In genomic region chr19:55504981-55505380, GRCh38 we compare ENCODE assay signal across 34 cellular contexts. TPM values are rescaled to one million over a fixed set of nuclear protein-coding genes. Genes with fewer than 3 reads are reported as not detected.
DNase-seq lines count a peak whose midpoint lies in the region; ATAC-seq and TF ChIP-seq lines count a peak whose summit lies in the region.
"Had no signal": no experiment of that assay in that cellular context is flagged by ENCODE, and none has a peak within 500 bp of the region (broad histone marks: within the 10 kb centered on the region; RNA-seq: fewer than 3 reads in every experiment).

No MANE protein-coding gene starts in this region.

- H3K4me2 ChIP-seq in DND-41 (ENCODE audit: insufficient read depth, low read length) (no peak overlapping the region), osteoblast (ENCODE audit: insufficient read depth, low read length) (no peak overlapping the region)

- H3K79me2 ChIP-seq in DND-41 (ENCODE audit: insufficient read depth, low read length) = no peaks in the 10 kb centered on the region; the same call in 1 of the 2 replicates
- peaks cover 2% of the 10 kb centered on the region for H3K79me2 ChIP-seq in osteoblast (ENCODE audit: insufficient read depth, low read length)

- H4K20me1 ChIP-seq in DND-41 (ENCODE audit: insufficient read depth, low read length) (no peaks in the 10 kb centered on the region), osteoblast (ENCODE audit: insufficient read depth, low read length) (peaks cover 7% of the 10 kb centered on the region)
- H4K20me1 ChIP-seq: BLaER1; BLaER1 treated with 17β-estradiol and CSF1 and Interleukin-3, amounts not matched to agents 10 nM and 100 nM had no signal

- ATAC-seq in DND-41 (ENCODE audit: insufficient read depth, low read depth) (no peak), GM18511 (IDR thresholded peaks at IDR 0.05; ENCODE audit: unreplicated experiment) (no peak)
- ATAC-seq: CD8-positive, alpha-beta T cell had no signal

- H3K4me1 ChIP-seq in DND-41 (ENCODE audit: insufficient read depth, low read length) = peaks cover 27% of the 10 kb centered on the region
- peaks cover 38% of the 10 kb centered on the region for H3K4me1 ChIP-seq in SJCRH30
- no peaks in the 10 kb centered on the region for H3K4me1 ChIP-seq in osteoblast (ENCODE audit: insufficient read depth, low read length)
- H3K4me1 ChIP-seq: A549, BE2C had no signal

- no peak overlapping the region for H3K27ac ChIP-seq in DND-41 (ENCODE audit: low read length)
- H3K27ac ChIP-seq in SJCRH30 = peak overlapping the region; percentile 73
- H3K27ac ChIP-seq in osteoblast (ENCODE audit: low read depth, low read length) = no peak overlapping the region
- H3K27ac ChIP-seq: 22Rv1; A549; BLaER1; BLaER1 treated with 17β-estradiol and CSF1 and Interleukin-3, amounts not matched to agents 10 nM and 100 nM; C4-2B had no signal

- H3K27me3 ChIP-seq in DND-41 (ENCODE audit: insufficient read depth, low read length, poor library complexity) (no peaks in the 10 kb centered on the region), SJCRH30 (no peaks in the 10 kb centered on the region), osteoblast (ENCODE audit: insufficient read depth, low read length) (no peaks in the 10 kb centered on the region)
- H3K27me3 ChIP-seq: BE2C; BLaER1; BLaER1 treated with 17β-estradiol and CSF1 and Interleukin-3, amounts not matched to agents 10 nM and 100 nM had no signal

- H2AFZ ChIP-seq in DND-41 (ENCODE audit: low read depth, low read length) = no peak overlapping the region
- H2AFZ ChIP-seq in osteoblast (ENCODE audit: low read length) = no peak overlapping the region

- H3K36me3 ChIP-seq in DND-41 (ENCODE audit: insufficient read depth, low read length) = no peaks in the 10 kb centered on the region; the same call in 1 of the 2 replicates
- H3K36me3 ChIP-seq in SJCRH30 = no peaks in the 10 kb centered on the region
- peaks cover 28% of the 10 kb centered on the region for H3K36me3 ChIP-seq in osteoblast (ENCODE audit: insufficient read depth, low read length)
- H3K36me3 ChIP-seq: BE2C; BLaER1; BLaER1 treated with 17β-estradiol and CSF1 and Interleukin-3, amounts not matched to agents 10 nM and 100 nM had no signal

- no peak for TF ChIP-seq CTCF in DND-41 (IDR thresholded peaks at IDR 0.05; ENCODE audit: borderline replicate concordance, extremely low read depth, low read length, poor library complexity, severe bottlenecking)
- no peak for TF ChIP-seq CTCF in osteoblast (IDR thresholded peaks at IDR 0.05; ENCODE audit: extremely low read depth, low read depth, low read length)

- 0 out of 2 replicates have a peak overlapping the region, but pooled peaks have one; percentile 3 for H3K9ac ChIP-seq in DND-41 (ENCODE audit: low read depth, low read length)

- H3K9me3 ChIP-seq in DND-41 (ENCODE audit: insufficient read depth, low read length, severe bottlenecking) (peaks cover 3% of the 10 kb centered on the region), SJCRH30 (replicated peaks) (no peaks in the 10 kb centered on the region), osteoblast (ENCODE audit: low read depth, low read length) (no peaks in the 10 kb centered on the region)

- H3K4me3 ChIP-seq in DND-41 (ENCODE audit: low read depth in 1 of 2, low read length in 2 of 2) = no peak overlapping the region
- H3K4me3 ChIP-seq in SJCRH30 = no peak overlapping the region
- no peak overlapping the region for H3K4me3 ChIP-seq in osteoblast (ENCODE audit: insufficient read depth, low read length)
- H3K4me3 ChIP-seq: A549, BLaER1 had no signal

- DNase-seq in DND-41 (no peak), SJCRH30 (peak; percentile 62 to 87), osteoblast (ENCODE audit: insufficient read length, low spot score, missing footprints) (peak; percentile 5), midbrain (lab: John Stamatoyannopoulos, UW) (no peak)
- DNase-seq in stimulated activated CD4-positive, alpha-beta T cell treated with anti-CD3 and anti-CD28 coated beads, Interleukin-2, amount 100 ng/mL, for 48 hours = no peak
- DNase-seq: 8988T; ACHN; AML-193; BE2C; C1 segment of cervical spinal cord; Caco-2; Calu3; CD4-positive, alpha-beta memory T cell; CD4-positive, alpha-beta T cell; CD4-positive, CD25-positive, alpha-beta regulatory T cell; CD8-positive, alpha-beta memory T cell; CD8-positive, alpha-beta T cell; COR-L47; DMS 273 treated with DMSO at 0.1 percent for 48 hours; DMS153; DMS53; DMS79; DMS79 treated with DMSO at 0.1 percent for 48 hours; EL had no signal

RNA-seq across cellular contexts. Expression of gene SSC5D, which starts 16.7 kb away (rescaled TPM):
- total RNA-seq in SJCRH30 (2014; rRNA removed; shearing (Covaris generic)) = 3.1 and 3.8 TPM in 2 replicates
- 22.7 and 77.4 TPM in 2 replicates for total RNA-seq in osteoblast

RNA-seq across cellular contexts. Expression of gene NAT14, which starts 20.0 kb away (rescaled TPM):
- total RNA-seq in SJCRH30 (2014; rRNA removed; shearing (Covaris generic)) = 22.1 and 25.9 TPM in 2 replicates
- 8.3 and 11.2 TPM in 2 replicates for total RNA-seq in osteoblast

RNA-seq across cellular contexts. Expression of gene ZNF628, which starts 28.6 kb away (rescaled TPM):
- total RNA-seq in SJCRH30 (2014; rRNA removed; shearing (Covaris generic)) = 2.9 and 3.6 TPM in 2 replicates
- 1.5 and 2.9 TPM in 2 replicates for total RNA-seq in osteoblast

RNA-seq across cellular contexts. Expression of gene SBK2, which starts 32.0 kb away (rescaled TPM):
- total RNA-seq in SJCRH30 (2014; rRNA removed; shearing (Covaris generic)) = 6.8 and 6.9 TPM in 2 replicates
- not detected in 2 replicates for total RNA-seq in osteoblast
- total RNA-seq: A172; A673; B cell; Caco-2; Calu3; CD4-positive, alpha-beta memory T cell; CD4-positive, alpha-beta T cell; CD4-positive, CD25-positive, alpha-beta regulatory T cell; CD8-positive, alpha-beta memory T cell; CD8-positive, alpha-beta T cell; Daoy had no signal

RNA-seq across cellular contexts. Expression of gene SBK3, which starts 40.4 kb away (rescaled TPM):
- 0.30 and 0.87 TPM in 2 replicates for total RNA-seq in SJCRH30 (2014; rRNA removed; shearing (Covaris generic))
- not detected in 2 replicates for total RNA-seq in osteoblast
- total RNA-seq: A673; B cell; CD4-positive, alpha-beta memory T cell; CD4-positive, alpha-beta T cell; CD4-positive, CD25-positive, alpha-beta regulatory T cell; CD8-positive, alpha-beta memory T cell; CD8-positive, alpha-beta T cell; Daoy had no signal

Comparison
In these comparisons a context has a peak if more than half of its experiments do, and no peak if none do; other contexts are left out.
1. DNase-seq: peak in SJCRH30 (2 of 2) and osteoblast (single experiment); none in DND-41 (single experiment), midbrain (single experiment) and stimulated activated CD4-positive, alpha-beta T cell treated with anti-CD3 and anti-CD28 coated beads, Interleukin-2, amount 100 ng/mL, for 48 hours (0 of 2).